9 cellular contexts compared by ENCODE assay signal in the genomic region with DNA sequence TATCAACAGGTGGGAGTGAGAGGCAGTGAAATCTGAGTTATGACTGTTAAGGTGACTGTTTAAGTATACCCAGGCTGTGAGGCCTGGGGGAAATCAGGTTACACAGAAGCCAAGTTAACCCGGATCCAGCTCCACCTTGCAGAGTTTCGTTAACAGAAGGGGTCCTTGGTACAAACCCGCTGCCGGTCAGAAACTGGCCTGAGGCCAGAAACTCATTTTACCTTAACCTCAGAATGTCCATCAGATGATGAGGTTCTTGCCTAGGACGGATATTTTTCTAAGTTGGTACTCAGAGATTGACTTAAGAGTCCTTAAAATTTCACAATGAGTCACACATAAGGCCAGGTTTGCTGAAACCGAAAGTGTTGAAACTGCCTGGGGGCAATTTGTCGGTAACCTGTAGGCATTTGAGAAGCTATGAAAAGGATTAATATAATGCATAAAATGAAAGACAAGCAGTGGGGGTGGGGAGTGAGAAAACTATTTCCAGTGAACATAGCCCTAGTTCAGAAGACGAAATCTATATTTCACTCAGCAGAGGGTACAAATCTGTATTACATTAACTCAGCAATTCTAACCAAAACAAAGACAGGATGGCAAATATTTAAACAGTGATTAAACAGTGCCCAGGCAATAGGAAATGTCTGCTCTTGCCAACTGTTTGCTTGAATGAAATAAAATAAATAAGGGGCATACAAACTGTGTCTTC.
DNase-seq lines count a peak whose midpoint lies in the region; ATAC-seq, FAIRE-seq and TF ChIP-seq lines count a peak whose summit lies in the region.
"Had no signal": no experiment of that assay in that cellular context is flagged by ENCODE, and none has a peak within 500 bp of the region (broad histone marks: within the 10 kb centered on the region; RNA-seq: fewer than 3 reads in every experiment).

No MANE protein-coding gene starts in this region.

- no TSS peak for BruUV-seq in GM12878 (replicated peaks; lab: Mats Ljungman, UMichigan)

- H3K4me1 ChIP-seq in OCI-LY3 (ENCODE audit: low read length), result peaks cover 76% of the 10 kb centered on the region
- H3K4me1 ChIP-seq in GM12878 (ENCODE audit: control insufficient read depth, insufficient read depth, low read length), result peaks cover 25% of the 10 kb centered on the region
- no peaks in the 10 kb centered on the region for H3K4me1 ChIP-seq in prostate gland (replicated peaks)

- no peak for TF ChIP-seq POLR2A in GM12878 (IDR thresholded peaks at IDR 0.05; ENCODE audit: low read depth, low read length)
- TF ChIP-seq POLR2A in prostate gland (IDR thresholded peaks at IDR 0.05), result no peak

- SMC1A ChIA-PET in GM12878 (lab: Charles Lee; ENCODE audit: uncharacterized antibody, unreplicated experiment), result interaction anchor here (1.0 to 1.6 kb wide), 3 partner anchors 14 to 447 kb away, joined by 3 to 4 read pairs (median 3); no protein-coding TSS in a partner anchor

- RAD21 ChIA-PET in GM12878 (lab: Charles Lee; ENCODE audit: unreplicated experiment), result interaction anchor here (1.9 kb wide), 1 partner anchor 546 kb away, joined by 5 read pairs; no protein-coding TSS in a partner anchor

- H3K36me3 ChIP-seq in OCI-LY3 (replicated peaks; ENCODE audit: low read depth, low read length) (no peaks in the 10 kb centered on the region), GM12878 (ENCODE audit: control insufficient read depth in 2 of 2, insufficient read depth in 2 of 2, low read length in 1 of 2) (no peaks in the 10 kb centered on the region), prostate gland (no peaks in the 10 kb centered on the region)

- DNase-seq in GM19239 (ENCODE audit: insufficient read length, low spot score) (no peak), GM12878 (ENCODE audit: low read depth, low spot score) (peak; percentile 67), prostate gland (ENCODE audit: low spot score) (peak; percentile 30), mesenteric fat pad (ENCODE audit: low spot score) (no peak), SHP77 treated with DMSO at 0.1 percent for 48 hours (lab: John Stamatoyannopoulos, UW) (no peak)

- H3K27ac ChIP-seq in OCI-LY3 (ENCODE audit: low read length), result peak overlapping the region; percentile 74
- H3K27ac ChIP-seq in GM12878 (ENCODE audit: control insufficient read depth, insufficient read depth), result no peak overlapping the region
- H3K27ac ChIP-seq in prostate gland, result peak overlapping the region in 1 of 2 donors; percentile 54

- peak in 1 of 2 experiments; percentile 42; a peak in 1 of 4 replicates for TF ChIP-seq EP300 in GM12878 (IDR thresholded peaks at IDR 0.05; ENCODE audit: borderline replicate concordance in 1 of 2, control insufficient read depth in 1 of 2, low read depth in 2 of 2, low read length in 2 of 2)

- H3K4me3 ChIP-seq in OCI-LY3 (ENCODE audit: low read length) (peak overlapping the region; percentile 53), GM12878 (no peak overlapping the region), prostate gland (no peak overlapping the region)
- H3K4me3 ChIP-seq: skin epidermis had no signal

- H2AFZ ChIP-seq in OCI-LY3 (ENCODE audit: low read depth, low read length) (no peak overlapping the region), GM12878 (ENCODE audit: control insufficient read depth, low read depth, low read length) (no peak overlapping the region)

- WGBS in GM12878 (ENCODE audit: insufficient coverage, insufficient replicate concordance, low lambda C conversion rate, missing lambda C conversion rate), result 0% methylated on average over 8 of the region's 8 CpGs
- WGBS in prostate gland, result 42% methylated on average over 8 of the region's 8 CpGs

- H4K20me1 ChIP-seq in OCI-LY3 (ENCODE audit: insufficient read depth, low read length) (peaks cover 14% of the 10 kb centered on the region; the same call in 1 of the 2 replicates), GM12878 (ENCODE audit: control insufficient read depth, insufficient read depth) (no peaks in the 10 kb centered on the region)

- POLR2A ChIA-PET in GM12878 (lab: Charles Lee), result no interaction called here

- H3K9ac ChIP-seq in OCI-LY3 (ENCODE audit: low read length) (peak overlapping the region; percentile 21; the same call in 1 of the 2 replicates), GM12878 (ENCODE audit: control insufficient read depth, insufficient read depth, low read length) (no peak overlapping the region)

- peak; percentile 48 for ATAC-seq in HG03159 (IDR thresholded peaks at IDR 0.05; ENCODE audit: unreplicated experiment)
- ATAC-seq in GM12878, result peak; percentile 81
- ATAC-seq in HG03025 (IDR thresholded peaks at IDR 0.05; ENCODE audit: low FRiP score, unreplicated experiment), result no peak

- FAIRE-seq in GM19239 (lab: Jason Lieb, UNC) (peak; percentile 91), GM12878 (lab: Jason Lieb, UNC) (no peak)

- no peaks in the 10 kb centered on the region for H3K9me3 ChIP-seq in OCI-LY3 (ENCODE audit: insufficient read depth, low read length)
- H3K9me3 ChIP-seq in GM12878 (replicated peaks; ENCODE audit: control insufficient read depth, insufficient read depth, low read length), result peaks cover 6% of the 10 kb centered on the region; the same call in 2 of the 3 replicates
- no peaks in the 10 kb centered on the region for H3K9me3 ChIP-seq in prostate gland

- intact Hi-C loops in GM12878 (cut with micrococcal nuclease; ENCODE audit: unreplicated experiment), result loop anchor here (2.0 to 5.0 kb wide), 4 partner anchors 121 to 546 kb away; no protein-coding TSS in a partner anchor
- intact Hi-C loops in prostate gland (cut with DNase I), result no loop called here

- no peak for TF ChIP-seq RAD21 in GM12878 (IDR thresholded peaks at IDR 0.05; ENCODE audit: insufficient read depth, low read depth, low read length)

- in situ Hi-C loops in GM12878 (cut with MboI), result no loop called here

- TF ChIP-seq CTCF in OCI-LY3 (IDR thresholded peaks at IDR 0.05; ENCODE audit: low read depth, low read length), result no peak
- no peak for TF ChIP-seq CTCF in GM12878 (IDR thresholded peaks at IDR 0.05 in 2 of 3, conservative IDR thresholded peaks at IDR 0.05 in 1 of 3; ENCODE audit: control insufficient read depth in 2 of 3, extremely low read depth in 1 of 3, insufficient read depth in 1 of 3, low read depth in 3 of 3, low read length in 3 of 3)
- no peak for TF ChIP-seq CTCF in prostate gland (IDR thresholded peaks at IDR 0.05)

- H3K79me2 ChIP-seq in OCI-LY3 (ENCODE audit: low read length) (no peaks in the 10 kb centered on the region), GM12878 (ENCODE audit: control insufficient read depth, insufficient read depth, low read length) (no peaks in the 10 kb centered on the region)

- peaks cover 49% of the 10 kb centered on the region for H3K27me3 ChIP-seq in OCI-LY3 (ENCODE audit: low read depth, low read length)
- H3K27me3 ChIP-seq in GM12878 (replicated peaks in 1 of 2; ENCODE audit: control insufficient read depth in 2 of 2, insufficient read depth in 2 of 2, low read length in 1 of 2), result peaks cover 0 to 4% of the 10 kb centered on the region in 2 experiments; a peak in 1 of 4 replicates
- no peaks in the 10 kb centered on the region for H3K27me3 ChIP-seq in prostate gland (replicated peaks; ENCODE audit: insufficient read depth)

- CTCF ChIA-PET in GM12878 (lab: Yijun Ruan, JAX), result interaction anchor here (1.2 kb wide), 1 partner anchor 435 kb away, joined by 4 read pairs; no protein-coding TSS in a partner anchor

- peak overlapping the region; percentile 81 for H3K4me2 ChIP-seq in OCI-LY3 (ENCODE audit: low read length)
- peak overlapping the region; percentile 24 for H3K4me2 ChIP-seq in GM12878 (ENCODE audit: control insufficient read depth, insufficient read depth)

TF ChIP-seq in GM12878, 131 proteins besides CTCF, POLR2A, EP300 and RAD21 (continues in another document):
- TF ChIP-seq, protein P1, sequence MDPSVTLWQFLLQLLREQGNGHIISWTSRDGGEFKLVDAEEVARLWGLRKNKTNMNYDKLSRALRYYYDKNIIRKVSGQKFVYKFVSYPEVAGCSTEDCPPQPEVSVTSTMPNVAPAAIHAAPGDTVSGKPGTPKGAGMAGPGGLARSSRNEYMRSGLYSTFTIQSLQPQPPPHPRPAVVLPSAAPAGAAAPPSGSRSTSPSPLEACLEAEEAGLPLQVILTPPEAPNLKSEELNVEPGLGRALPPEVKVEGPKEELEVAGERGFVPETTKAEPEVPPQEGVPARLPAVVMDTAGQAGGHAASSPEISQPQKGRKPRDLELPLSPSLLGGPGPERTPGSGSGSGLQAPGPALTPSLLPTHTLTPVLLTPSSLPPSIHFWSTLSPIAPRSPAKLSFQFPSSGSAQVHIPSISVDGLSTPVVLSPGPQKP (IDR thresholded peaks at IDR 0.05; ENCODE audit: low read depth, low read length), result no peak
- TF ChIP-seq FOXM1 (IDR thresholded peaks at IDR 0.05; ENCODE audit: low read depth, low read length), result peak; percentile 53; the same call in 1 of the 2 replicates
- TF ChIP-seq BCL11A (IDR thresholded peaks at IDR 0.05; ENCODE audit: low read depth, low read length), result peak; percentile 37; the same call in 1 of the 2 replicates
- no peak for TF ChIP-seq NFXL1 (IDR thresholded peaks at IDR 0.05; ENCODE audit: borderline replicate concordance)
- 0 out of 2 replicates have a peak, but pooled peaks have one; percentile 5 for TF ChIP-seq TCF12 (IDR thresholded peaks at IDR 0.05; ENCODE audit: low read depth, low read length)
- 0 out of 2 replicates have a peak, but pooled peaks have one; percentile 32 for TF ChIP-seq ATF2 (IDR thresholded peaks at IDR 0.05; ENCODE audit: low read length)
- 0 out of 2 replicates have a peak, but pooled peaks have one; percentile 18 for TF ChIP-seq PAX5 (IDR thresholded peaks at IDR 0.05; ENCODE audit: borderline replicate concordance, low read depth, low read length)
- TF ChIP-seq RUNX3 (IDR thresholded peaks at IDR 0.05; ENCODE audit: low read length), result peak; percentile 81
- no peak for TF ChIP-seq BMI1 (IDR thresholded peaks at IDR 0.05; ENCODE audit: borderline replicate concordance)
- 0 out of 2 replicates have a peak, but pooled peaks have one; percentile 27 for TF ChIP-seq PML (IDR thresholded peaks at IDR 0.05; ENCODE audit: low read length)
- peak; percentile 55; the same call in 1 of the 2 replicates for TF ChIP-seq EED (IDR thresholded peaks at IDR 0.05; ENCODE audit: low read depth)
- no peak for TF ChIP-seq TARDBP (IDR thresholded peaks at IDR 0.05; ENCODE audit: borderline replicate concordance)
- TF ChIP-seq JUNB (IDR thresholded peaks at IDR 0.05), result peak; percentile 86
- no peak for TF ChIP-seq TCF7 (IDR thresholded peaks at IDR 0.05; ENCODE audit: borderline replicate concordance)

Comparison
In these comparisons a context has a peak if more than half of its experiments do, and no peak if none do; other contexts are left out.
1. DNase-seq: peak in GM12878 (single experiment) and prostate gland (single experiment); none in GM19239 (single experiment), mesenteric fat pad (single experiment) and SHP77 treated with DMSO at 0.1 percent for 48 hours (single experiment).